15 cellular contexts compared by ENCODE assay signal in genomic region chr9:34719769-34720025, GRCh38. TPM values are rescaled to one million over a fixed set of nuclear protein-coding genes. Genes with fewer than 3 reads are reported as not detected.
"Had no signal": no experiment of that assay in that cellular context is flagged by ENCODE, and none has a peak within 500 bp of the region (broad histone marks: within the 10 kb centered on the region; RNA-seq: fewer than 3 reads in every experiment).

No MANE protein-coding gene starts in this region.

RNA-seq across cellular contexts. Expression of gene CCL21, which starts 9.8 kb away (rescaled TPM):
- total RNA-seq: activated B cell treated with CpG ODN at 0.5 μM for 24 hours; activated CD4-positive, alpha-beta memory T cell treated with anti-CD3 and anti-CD28 coated beads for 36 hours; activated CD4-positive, alpha-beta memory T cell treated with anti-CD3 and anti-CD28 coated beads, Interleukin-2, amount 10 ng/mL, durations not matched to agents 7 days and 5 days; activated CD4-positive, alpha-beta T cell treated with anti-CD3 and anti-CD28 coated beads for 36 hours; activated CD4-positive, alpha-beta T cell treated with anti-CD3 and anti-CD28 coated beads, Interleukin-2, amount 10 ng/mL, durations not matched to agents 24 days and 14 days; activated CD4-positive, alpha-beta T cell treated with anti-CD3 and anti-CD28 coated beads, Interleukin-2, amount 10 ng/mL, durations not matched to agents 7 days and 5 days; activated CD8-positive, alpha-beta memory T cell treated with anti-CD3 and anti-CD28 coated beads for 36 hours; activated CD8-positive, alpha-beta memory T cell treated with anti-CD3 and anti-CD28 coated beads, Interleukin-2, amount 10 ng/mL, durations not matched to agents 7 days and 5 days; activated CD8-positive, alpha-beta T cell treated with anti-CD3 and anti-CD28 coated beads for 36 hours; activated CD8-positive, alpha-beta T cell treated with anti-CD3 and anti-CD28 coated beads, Interleukin-2, amount 10 ng/mL, durations not matched to agents 7 days and 5 days; T-helper 1 cell treated with Interleukin-12 subunit alpha and Interleukin-12 subunit beta and Interleukin-4 antibody, amounts not matched to agents 30 ng/mL and 1 ng/mL, for 36 hours; T-helper 17 cell; T-helper 2 cell treated with Interferon-gamma antibody and Interleukin-4, amounts not matched to agents 100 ng/mL and 5 ng/mL, for 36 hours; WTC11 had no signal

RNA-seq across cellular contexts. Expression of gene CCL19, which starts 28.6 kb away (rescaled TPM):
- total RNA-seq: activated B cell treated with CpG ODN at 0.5 μM for 24 hours; activated CD4-positive, alpha-beta memory T cell treated with anti-CD3 and anti-CD28 coated beads for 36 hours; activated CD4-positive, alpha-beta memory T cell treated with anti-CD3 and anti-CD28 coated beads, Interleukin-2, amount 10 ng/mL, durations not matched to agents 7 days and 5 days; activated CD4-positive, alpha-beta T cell treated with anti-CD3 and anti-CD28 coated beads, Interleukin-2, amount 10 ng/mL, durations not matched to agents 24 days and 14 days; activated CD4-positive, alpha-beta T cell treated with anti-CD3 and anti-CD28 coated beads, Interleukin-2, amount 10 ng/mL, durations not matched to agents 7 days and 5 days; activated CD8-positive, alpha-beta memory T cell treated with anti-CD3 and anti-CD28 coated beads for 36 hours; activated CD8-positive, alpha-beta memory T cell treated with anti-CD3 and anti-CD28 coated beads, Interleukin-2, amount 10 ng/mL, durations not matched to agents 7 days and 5 days; activated CD8-positive, alpha-beta T cell treated with anti-CD3 and anti-CD28 coated beads for 36 hours; activated CD8-positive, alpha-beta T cell treated with anti-CD3 and anti-CD28 coated beads, Interleukin-2, amount 10 ng/mL, durations not matched to agents 7 days and 5 days; T-cell; T-helper 1 cell treated with Interleukin-12 subunit alpha and Interleukin-12 subunit beta and Interleukin-4 antibody, amounts not matched to agents 30 ng/mL and 1 ng/mL, for 36 hours; T-helper 17 cell; T-helper 2 cell treated with Interferon-gamma antibody and Interleukin-4, amounts not matched to agents 100 ng/mL and 5 ng/mL, for 36 hours; WTC11 had no signal

RNA-seq across cellular contexts. Expression of gene CCL27, which starts 57.2 kb away (rescaled TPM):
- total RNA-seq: activated B cell treated with CpG ODN at 0.5 μM for 24 hours; activated CD4-positive, alpha-beta memory T cell treated with anti-CD3 and anti-CD28 coated beads, Interleukin-2, amount 10 ng/mL, durations not matched to agents 7 days and 5 days; activated CD4-positive, alpha-beta T cell treated with anti-CD3 and anti-CD28 coated beads, Interleukin-2, amount 10 ng/mL, durations not matched to agents 7 days and 5 days; activated CD8-positive, alpha-beta memory T cell treated with anti-CD3 and anti-CD28 coated beads, Interleukin-2, amount 10 ng/mL, durations not matched to agents 7 days and 5 days; activated CD8-positive, alpha-beta T cell treated with anti-CD3 and anti-CD28 coated beads, Interleukin-2, amount 10 ng/mL, durations not matched to agents 7 days and 5 days; T-cell; T-helper 1 cell treated with Interleukin-12 subunit alpha and Interleukin-12 subunit beta and Interleukin-4 antibody, amounts not matched to agents 30 ng/mL and 1 ng/mL, for 36 hours; T-helper 17 cell had no signal
